ENCODE assay signal across 8 cellular contexts in the genomic region with DNA sequence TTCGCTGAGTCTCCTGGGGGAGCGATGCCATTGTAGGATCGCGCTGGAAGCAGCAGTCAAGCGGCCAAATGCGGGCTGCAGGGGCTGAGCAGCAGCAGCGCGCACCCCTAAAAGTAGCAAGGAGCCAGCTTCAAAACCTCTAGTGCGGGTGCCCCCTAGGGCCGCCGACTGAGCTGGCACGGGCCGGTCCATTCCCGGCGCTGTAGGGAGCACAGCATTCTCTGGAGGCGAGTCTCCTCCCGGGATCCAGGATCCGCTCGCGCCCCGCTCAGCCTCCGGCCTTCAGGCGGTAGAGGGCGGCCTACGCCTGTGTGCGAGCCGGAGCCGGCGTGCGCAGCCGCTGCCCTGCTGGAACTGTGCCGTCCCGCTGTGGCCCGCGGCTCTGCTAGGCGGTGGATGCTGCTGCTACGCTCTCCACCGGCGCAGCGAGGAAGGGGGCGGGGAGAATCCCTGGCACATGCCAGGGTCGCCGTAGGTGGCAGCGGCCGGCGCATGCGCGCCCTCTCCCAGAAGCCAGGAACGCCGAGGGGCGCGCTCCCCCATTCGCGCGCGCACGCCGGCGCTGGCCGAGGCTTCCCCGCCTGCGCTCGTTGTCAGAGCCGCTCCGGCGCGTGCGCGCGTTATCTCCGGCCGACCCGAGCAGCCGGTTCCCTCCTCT. TPM values are rescaled to one million over a fixed set of nuclear protein-coding genes. Genes with fewer than 3 reads are reported as not detected.
DNase-seq lines count a peak whose midpoint lies in the region; ATAC-seq and TF ChIP-seq lines count a peak whose summit lies in the region.

A gene (plus strand): TSS at position 542 of the 658 bp plus-strand sequence. CDS start 148,834 bp downstream, outside the sequence.

- CTCF ChIA-PET in activated naive CD4-positive, alpha-beta T cell treated with anti-CD3 and anti-CD28 coated beads, Interleukin-2, amount 10 ng/mL, durations not matched to agents 7 days and 5 days (lab: Charles Lee) = interaction anchor here (0.5 to 6.3 kb wide), 20 partner anchors 12 to 659 kb away, joined by 3 to 54 read pairs (median 4); no protein-coding TSS in a partner anchor

- no peaks in the 10 kb centered on the region for H3K27me3 Mint-ChIP-seq in activated naive CD4-positive, alpha-beta T cell treated with anti-CD3 and anti-CD28 coated beads, Interleukin-2, amount 10 ng/mL, durations not matched to agents 7 days and 5 days

- peaks cover 42% of the 10 kb centered on the region for H3K4me1 Mint-ChIP-seq in activated naive CD4-positive, alpha-beta T cell treated with anti-CD3 and anti-CD28 coated beads, Interleukin-2, amount 10 ng/mL, durations not matched to agents 7 days and 5 days

- H3K27me3 ChIP-seq in gastroesophageal sphincter (no peaks in the 10 kb centered on the region), neutrophil (peaks cover 26% of the 10 kb centered on the region)

- 0% methylated on average over 18 of the region's 74 CpGs; no CpG with 5 or more reads in 1 of the 2 donors for WGBS in gastroesophageal sphincter (ENCODE audit: low coverage in 1 of 2), 2 donors

- no peaks in the 10 kb centered on the region for H3K36me3 ChIP-seq in SK-N-MC (ENCODE audit: insufficient read depth, low read length)
- H3K36me3 ChIP-seq in gastroesophageal sphincter = no peaks in the 10 kb centered on the region
- H3K36me3 ChIP-seq in neutrophil = no peaks in the 10 kb centered on the region

- H3K9me3 ChIP-seq in SK-N-MC (ENCODE audit: low read depth, low read length) = no peaks in the 10 kb centered on the region
- no peaks in the 10 kb centered on the region for H3K9me3 ChIP-seq in gastroesophageal sphincter
- H3K9me3 ChIP-seq in neutrophil = no peaks in the 10 kb centered on the region

- peak within 1 kb of the TSS; percentile 90 for H3K9ac ChIP-seq in SK-N-MC (ENCODE audit: insufficient read length)

- peak within 1 kb of the TSS; percentile 99 for H3K4me3 Mint-ChIP-seq in activated naive CD4-positive, alpha-beta T cell treated with anti-CD3 and anti-CD28 coated beads, Interleukin-2, amount 10 ng/mL, durations not matched to agents 7 days and 5 days

- ATAC-seq in HG02571 (IDR thresholded peaks at IDR 0.05; ENCODE audit: unreplicated experiment) (peak; percentile 62), gastroesophageal sphincter (peak; percentile 96)

- H3K9me3 Mint-ChIP-seq in activated naive CD4-positive, alpha-beta T cell treated with anti-CD3 and anti-CD28 coated beads, Interleukin-2, amount 10 ng/mL, durations not matched to agents 7 days and 5 days = no peaks in the 10 kb centered on the region

- no peak for TF ChIP-seq EP300 in gastroesophageal sphincter (IDR thresholded peaks at IDR 0.05)

- peak within 1 kb of the TSS; percentile 76 for H3K4me3 ChIP-seq in NB4 (ENCODE audit: low read depth, low read length)
- H3K4me3 ChIP-seq in SK-N-MC = peak within 1 kb of the TSS; percentile 96
- H3K4me3 ChIP-seq in gastroesophageal sphincter = peak within 1 kb of the TSS; percentile 68 to 76
- H3K4me3 ChIP-seq in neutrophil (ENCODE audit: low read depth in 1 of 2, low read length in 1 of 2) = peak within 1 kb of the TSS; percentile 67 to 73

- DNase-seq in GM10266 (ENCODE audit: extremely low spot score) = peak; percentile 84
- peak; percentile 96 for DNase-seq in NB4 (ENCODE audit: low read depth)
- no peak for DNase-seq in SK-N-MC (ENCODE audit: low read depth, low spot score)
- DNase-seq in activated naive CD4-positive, alpha-beta T cell treated with anti-CD3 and anti-CD28 coated beads, Interleukin-2, amount 10 ng/mL, durations not matched to agents 7 days and 5 days = peak; percentile 95
- DNase-seq in substantia nigra (lab: John Stamatoyannopoulos, UW) = peak; percentile 70 to 98 (median 93)

- peaks cover 6% of the 10 kb centered on the region for H3K36me3 Mint-ChIP-seq in activated naive CD4-positive, alpha-beta T cell treated with anti-CD3 and anti-CD28 coated beads, Interleukin-2, amount 10 ng/mL, durations not matched to agents 7 days and 5 days

- H3K27ac ChIP-seq in SK-N-MC = peak within 1 kb of the TSS; percentile 89
- peak within 1 kb of the TSS; percentile 86 to 94 (median 90) for H3K27ac ChIP-seq in gastroesophageal sphincter
- H3K27ac ChIP-seq in neutrophil = no peak within 1 kb of the TSS
- H3K27ac ChIP-seq in substantia nigra (ENCODE audit: low read depth, low read length, poor library complexity, severe bottlenecking) = peak within 1 kb of the TSS; percentile 95

- H3K27ac Mint-ChIP-seq in activated naive CD4-positive, alpha-beta T cell treated with anti-CD3 and anti-CD28 coated beads, Interleukin-2, amount 10 ng/mL, durations not matched to agents 7 days and 5 days = peak within 1 kb of the TSS; percentile 97

- H3K4me1 ChIP-seq in gastroesophageal sphincter (peaks cover 0 to 24% (median 7%) of the 10 kb centered on the region in 3 donors), neutrophil (ENCODE audit: control insufficient read depth in 1 of 2, insufficient read depth in 1 of 2, low read depth in 1 of 2, low read length in 1 of 2) (peaks cover 8 to 22% of the 10 kb centered on the region in 2 experiments)

- peak; percentile 72 for TF ChIP-seq POLR2A in NB4 (IDR thresholded peaks at IDR 0.05; ENCODE audit: extremely low read depth, insufficient read length)
- peak; percentile 64 to 69 for TF ChIP-seq POLR2A in gastroesophageal sphincter (IDR thresholded peaks at IDR 0.05)

- TF ChIP-seq CTCF in GM10266 (IDR thresholded peaks at IDR 0.05; ENCODE audit: control insufficient read depth, insufficient read depth, low read depth, missing control alignments) (peak; percentile 68), NB4 (IDR thresholded peaks at IDR 0.05; ENCODE audit: low read depth, low read length) (peak; percentile 37), gastroesophageal sphincter (IDR thresholded peaks at IDR 0.05) (peak; percentile 31 to 80 (median 62)), neutrophil (IDR thresholded peaks at IDR 0.05) (no peak)

RNA-seq across cellular contexts. Expression of the gene that starts here (rescaled TPM):
- total RNA-seq in gastroesophageal sphincter = 10 to 100 TPM; 16.9 to 35.2 (median 30.8) TPM
